Comparison of ENCODE assay signal across 11 cellular contexts in genomic region chr12:50581226-50582184, GRCh38.
DNase-seq lines count a peak whose midpoint lies in the region; ATAC-seq and TF ChIP-seq lines count a peak whose summit lies in the region.
"Had no signal": no experiment of that assay in that cellular context is flagged by ENCODE, and none has a peak within 500 bp of the region (broad histone marks: within the 10 kb centered on the region; RNA-seq: fewer than 3 reads in every experiment).

No MANE protein-coding gene starts in this region.

- H3K27me3 ChIP-seq in breast epithelium (no peaks in the 10 kb centered on the region), left lung (no peaks in the 10 kb centered on the region), upper lobe of right lung (no peaks in the 10 kb centered on the region)
- H3K27me3 ChIP-seq: brain microvascular endothelial cell, Peyer's patch had no signal

- H3K36me3 ChIP-seq in breast epithelium (no peaks in the 10 kb centered on the region), left lung (peaks cover 0 to 5% of the 10 kb centered on the region in 2 donors), upper lobe of right lung (no peaks in the 10 kb centered on the region)
- H3K36me3 ChIP-seq: brain microvascular endothelial cell had no signal

- in situ Hi-C loops in T47D (cut with HindIII; ENCODE audit: low pct_unique_long_range_greater_than_20kb, low sequenced_read_pairs): no loop called here

- TF ChIP-seq CTCF in breast epithelium (IDR thresholded peaks at IDR 0.05) (no peak), left lung (IDR thresholded peaks at IDR 0.05) (no peak), upper lobe of right lung (IDR thresholded peaks at IDR 0.05) (no peak)

- ATAC-seq in left lung: peak; percentile 71
- peak; percentile 49 for ATAC-seq in upper lobe of right lung
- no peak for ATAC-seq in HG03108 (IDR thresholded peaks at IDR 0.05; ENCODE audit: unreplicated experiment)

- no peaks in the 10 kb centered on the region for H3K9me3 ChIP-seq in breast epithelium
- H3K9me3 ChIP-seq in left lung: no peaks in the 10 kb centered on the region
- no peaks in the 10 kb centered on the region for H3K9me3 ChIP-seq in upper lobe of right lung
- H3K9me3 ChIP-seq: Peyer's patch had no signal

- H3K4me3 ChIP-seq in breast epithelium: no peak overlapping the region
- no peak overlapping the region for H3K4me3 ChIP-seq in left lung
- no peak overlapping the region for H3K4me3 ChIP-seq in upper lobe of right lung
- H3K4me3 ChIP-seq: Peyer's patch had no signal

- H3K4me1 ChIP-seq in breast epithelium: no peaks in the 10 kb centered on the region
- peaks cover 21 to 22% of the 10 kb centered on the region in 2 donors for H3K4me1 ChIP-seq in left lung
- H3K4me1 ChIP-seq in upper lobe of right lung: peaks cover 17% of the 10 kb centered on the region

- peak overlapping the region in 1 of 2 donors; percentile 56 for H3K27ac ChIP-seq in breast epithelium
- no peak overlapping the region for H3K27ac ChIP-seq in left lung
- no peak overlapping the region for H3K27ac ChIP-seq in upper lobe of right lung
- H3K27ac ChIP-seq: brain microvascular endothelial cell, Peyer's patch had no signal

- DNase-seq in T47D (ENCODE audit: low read depth in 1 of 2, low spot score in 1 of 2) (peak; percentile 61 to 93), breast epithelium (ENCODE audit: low spot score in 2 of 2) (no peak), amniotic epithelial cell (ENCODE audit: low read depth) (peak; percentile 82), left lung (no peak), upper lobe of right lung (no peak), LoVo (ENCODE audit: low spot score) (no peak), DMS 273 treated with DMSO at 0.1 percent for 48 hours (lab: John Stamatoyannopoulos, UW) (no peak)
- DNase-seq: activated CD4-positive, alpha-beta T cell treated with anti-CD3 and anti-CD28 coated beads, Interleukin-2, amount 50 U/mL, for 1 hour; brain microvascular endothelial cell; Peyer's patch had no signal

- TF ChIP-seq POLR2A in breast epithelium (IDR thresholded peaks at IDR 0.05): no peak

- intact Hi-C loops in breast epithelium (cut with DNase I; ENCODE audit: low total_unique reads) (no loop called here), left lung (cut with DNase I) (no loop called here), upper lobe of right lung (cut with DNase I) (no loop called here)

Comparison
In these comparisons a context has a peak if more than half of its experiments do, and no peak if none do; other contexts are left out.
1. DNase-seq: peak in T47D (2 of 2) and amniotic epithelial cell (single experiment); none in breast epithelium (0 of 2), left lung (0 of 2), upper lobe of right lung (single experiment), LoVo (single experiment) and DMS 273 treated with DMSO at 0.1 percent for 48 hours (single experiment).